ENCODE assay signal across 8 cellular contexts in genomic region chr17:40113110-40113960, GRCh38. TPM values are rescaled to one million over a fixed set of nuclear protein-coding genes. Genes with fewer than 3 reads are reported as not detected.
DNase-seq lines count a peak whose midpoint lies in the region; ATAC-seq and TF ChIP-seq lines count a peak whose summit lies in the region.

No MANE protein-coding gene starts in this region.

- H3K4me1 ChIP-seq in PC-9 (replicated peaks; ENCODE audit: insufficient read depth) (peaks cover 38% of the 10 kb centered on the region), muscle layer of duodenum (ENCODE audit: control insufficient read depth in 1 of 2, insufficient read depth in 2 of 2, low read length in 2 of 2) (peaks cover 38 to 54% of the 10 kb centered on the region in 2 donors)

- H2AFZ ChIP-seq in PC-9: peak overlapping the region; percentile 72

- H3K4me2 ChIP-seq in PC-9: peak overlapping the region; percentile 74

- H3K9me3 Mint-ChIP-seq in activated T-cell treated with anti-CD3 and anti-CD28 coated beads, Interleukin-2, amount 50 U/mL, for 4 hours: no peaks in the 10 kb centered on the region

- H3K4me3 Mint-ChIP-seq in activated T-cell treated with anti-CD3 and anti-CD28 coated beads, Interleukin-2, amount 50 U/mL, for 4 hours: peak overlapping the region; percentile 79

- intact Hi-C loops in PC-9 (cut with micrococcal nuclease; ENCODE audit: unreplicated experiment): loop anchor here (1.0 to 5.0 kb wide), 4 partner anchors 51 to 177 kb away; partner anchors contain the start of gene THRA

- POLR2A ChIA-PET in PC-9 (lab: Charles Lee; ENCODE audit: unreplicated experiment): interaction anchor here (0.6 to 1.3 kb wide), 8 partner anchors 9 to 373 kb away, joined by 3 to 17 read pairs (median 6); partner anchors contain the start of gene NR1D1

- H3K27ac ChIP-seq in PC-9 (peak overlapping the region; percentile 82), muscle layer of duodenum (ENCODE audit: low read length) (peak overlapping the region; percentile 90)

- BruUV-seq in PC-9 (replicated peaks; lab: Mats Ljungman, UMichigan): TSS peak; percentile 70

- peak; percentile 86 for TF ChIP-seq CTCF in PC-9 (conservative IDR thresholded peaks at IDR 0.05)

- H3K79me2 ChIP-seq in PC-9 (ENCODE audit: low read depth): no peaks in the 10 kb centered on the region

- H3K36me3 ChIP-seq in PC-9 (ENCODE audit: low read depth): no peaks in the 10 kb centered on the region
- H3K36me3 ChIP-seq in muscle layer of duodenum (ENCODE audit: control insufficient read depth in 1 of 2, insufficient read depth in 2 of 2, low read length in 2 of 2): peaks cover 0 to 6% of the 10 kb centered on the region in 2 donors

- ATAC-seq in GM21619 (IDR thresholded peaks at IDR 0.05; ENCODE audit: unreplicated experiment) (peak; percentile 73), esophagus mucosa (peak; percentile 80)
- peak; percentile 81 to 87 for ATAC-seq in activated T-cell treated with anti-CD3 and anti-CD28 coated beads, Interleukin-2, amount 50 U/mL, for 4 hours

- H3F3A ChIP-seq in PC-9 (ENCODE audit: insufficient read depth, low read depth): peaks cover 28% of the 10 kb centered on the region

- H4K20me1 ChIP-seq in PC-9 (ENCODE audit: insufficient read depth): no peaks in the 10 kb centered on the region

- H3K36me3 Mint-ChIP-seq in activated T-cell treated with anti-CD3 and anti-CD28 coated beads, Interleukin-2, amount 50 U/mL, for 4 hours (ENCODE audit: insufficient read depth): no peaks in the 10 kb centered on the region

- H3K4me1 Mint-ChIP-seq in activated T-cell treated with anti-CD3 and anti-CD28 coated beads, Interleukin-2, amount 50 U/mL, for 4 hours (ENCODE audit: low read depth): peaks cover 53% of the 10 kb centered on the region

- H3K9me3 ChIP-seq in PC-9 (ENCODE audit: insufficient read depth, low read depth) (no peaks in the 10 kb centered on the region), muscle layer of duodenum (ENCODE audit: control insufficient read depth in 1 of 2, low read length in 2 of 2) (no peaks in the 10 kb centered on the region)

- H3K4me3 ChIP-seq in PC-9 (peak overlapping the region; percentile 47; the same call in 1 of the 2 replicates), muscle layer of duodenum (ENCODE audit: low read depth in 1 of 2, low read length in 2 of 2) (peak overlapping the region; percentile 61 to 68)

- CTCF ChIA-PET in PC-9 (lab: Charles Lee): interaction anchor here (0.5 to 2.0 kb wide), 16 partner anchors 10 to 1553 kb away, joined by 3 to 20 read pairs (median 5); partner anchors contain the start of gene NR1D1

- H3K27me3 ChIP-seq in PC-9 (ENCODE audit: insufficient read depth, low read depth) (no peaks in the 10 kb centered on the region), muscle layer of duodenum (ENCODE audit: low read depth, low read length) (no peaks in the 10 kb centered on the region)

- no peaks in the 10 kb centered on the region for H3K9me2 ChIP-seq in PC-9 (ENCODE audit: insufficient read depth)

- DNase-seq in DMS53 treated with DMSO at 0.1 percent for 48 hours (lab: John Stamatoyannopoulos, UW; ENCODE audit: unreplicated experiment) (peak; percentile 82), KG1 (lab: John Stamatoyannopoulos, UW) (peak; percentile 86), PC-9 (peak; percentile 88 to 89)
- peak; percentile 88 for DNase-seq in activated T-cell treated with anti-CD3 and anti-CD28 coated beads, Interleukin-2, amount 50 U/mL, for 4 hours
- DNase-seq in stimulated activated CD8-positive, alpha-beta memory T cell treated with anti-CD3 and anti-CD28 coated beads, Interleukin-7, amount 100 ng/mL, for 24 hours (ENCODE audit: low read depth): peak; percentile 82

- H3K27me3 Mint-ChIP-seq in activated T-cell treated with anti-CD3 and anti-CD28 coated beads, Interleukin-2, amount 50 U/mL, for 4 hours (ENCODE audit: low read depth): no peaks in the 10 kb centered on the region

RNA-seq across cellular contexts. Expression of gene MSL1, which starts 8.4 kb away (rescaled TPM):
- total RNA-seq in PC-9 (2021) (56.8 and 61.8 TPM in 2 replicates), esophagus mucosa (36.1 TPM)
- 10 to 100 TPM; 63.3 to 68.5 (median 64.1) TPM for total RNA-seq in activated T-cell treated with anti-CD3 and anti-CD28 coated beads, Interleukin-2, amount 50 U/mL, for 4 hours

RNA-seq across cellular contexts. Expression of gene NR1D1, which starts 12.9 kb away (rescaled TPM):
- 9.3 and 10.7 TPM in 2 replicates for total RNA-seq in PC-9 (2021)
- 10 to 100 TPM; 12.6 to 16.0 (median 13.7) TPM for total RNA-seq in activated T-cell treated with anti-CD3 and anti-CD28 coated beads, Interleukin-2, amount 50 U/mL, for 4 hours
- 14.6 TPM for total RNA-seq in esophagus mucosa

RNA-seq across cellular contexts. Expression of gene CASC3, which starts 27.0 kb away (rescaled TPM):
- 45.8 and 51.5 TPM in 2 replicates for total RNA-seq in PC-9 (2021)
- 100 to 1,000 TPM; 100 to 108 (median 103) TPM for total RNA-seq in activated T-cell treated with anti-CD3 and anti-CD28 coated beads, Interleukin-2, amount 50 U/mL, for 4 hours
- total RNA-seq in esophagus mucosa: 38.5 TPM

RNA-seq across cellular contexts. Expression of gene THRA, which starts 50.6 kb away (rescaled TPM):
- total RNA-seq in PC-9 (2021) (11.4 and 13.9 TPM in 2 replicates), esophagus mucosa (9.4 TPM)
- 10 to 100 TPM in 2 of 3 donors, 1 to 10 TPM in 1; 6.6 to 12.4 (median 10.3) TPM for total RNA-seq in activated T-cell treated with anti-CD3 and anti-CD28 coated beads, Interleukin-2, amount 50 U/mL, for 4 hours

RNA-seq across cellular contexts. Expression of gene MED24, which starts 59.1 kb away (rescaled TPM):
- total RNA-seq in PC-9 (2021) (67.1 and 67.2 TPM in 2 replicates), esophagus mucosa (55.9 TPM)
- total RNA-seq in activated T-cell treated with anti-CD3 and anti-CD28 coated beads, Interleukin-2, amount 50 U/mL, for 4 hours: 100 to 1,000 TPM; 133 to 140 (median 134) TPM

Comparison
In these comparisons a context has a peak if more than half of its experiments do, and no peak if none do; other contexts are left out.
1. Peak in every context shown above with its lines: DNase-seq, ATAC-seq, H3K4me3 ChIP-seq and H3K27ac ChIP-seq.